Comparison of ENCODE assay signal across 24 cellular contexts in the genomic region with DNA sequence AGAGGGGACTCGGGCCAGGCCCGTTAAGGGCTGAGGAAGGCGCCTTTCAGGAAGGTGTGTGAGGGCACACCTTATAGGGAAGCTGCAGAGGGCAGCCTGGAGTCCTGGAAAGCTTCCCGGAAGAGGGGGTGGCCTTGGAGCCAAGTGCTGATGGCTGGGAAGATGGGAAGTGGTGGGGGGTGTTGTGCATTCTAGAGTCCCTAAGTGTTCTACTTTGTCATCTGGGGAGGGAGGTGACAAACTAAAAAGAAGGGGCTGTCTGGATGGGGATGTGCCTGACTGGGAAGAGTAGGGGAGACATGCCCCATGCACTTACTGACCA. TPM values are rescaled to one million over a fixed set of nuclear protein-coding genes. Genes with fewer than 3 reads are reported as not detected.
DNase-seq lines count a peak whose midpoint lies in the region; ATAC-seq and TF ChIP-seq lines count a peak whose summit lies in the region.
"Had no signal": no experiment of that assay in that cellular context is flagged by ENCODE, and none has a peak within 500 bp of the region (broad histone marks: within the 10 kb centered on the region; RNA-seq: fewer than 3 reads in every experiment).

No MANE protein-coding gene starts in this region.

- intact Hi-C loops in HCT116 (cut with micrococcal nuclease), result no loop called here
- intact Hi-C loops in heart left ventricle (cut with DNase I), result no loop called here
- intact Hi-C loops in sigmoid colon (cut with DNase I), result loop anchor here (10.0 kb wide), 1 partner anchor 284 kb away; a partner anchor contains a TSS
- intact Hi-C loops in CD8-positive, alpha-beta T cell (cut with DNase I, micrococcal nuclease), result loop anchor here in 1 of 2 experiments (10.0 kb wide), 1 partner anchor 414 kb away; a partner anchor contains a TSS

- DNase-seq in HCT116 (ENCODE audit: low read depth, low spot score) (no peak), astrocyte of the hippocampus (ENCODE audit: low read depth, low spot score) (peak; percentile 41), heart left ventricle (no peak), sigmoid colon (no peak), glomerular visceral epithelial cell (ENCODE audit: extremely low spot score) (no peak), NCI-H2227 (lab: John Stamatoyannopoulos, UW; ENCODE audit: unreplicated experiment) (no peak), SKM-1 treated with dmso at 0.1 percent for 144 hours (lab: John Stamatoyannopoulos, UW; ENCODE audit: unreplicated experiment) (no peak)
- no peak for DNase-seq in CD8-positive, alpha-beta T cell
- DNase-seq: activated naive CD8-positive, alpha-beta T cell treated with anti-CD3 and anti-CD28 coated beads for 36 hours; brain microvascular endothelial cell; dermis blood vessel endothelial cell; kidney glomerular epithelial cell; mesendoderm; natural killer cell; NCI-H1436; NCI-H2171 treated with DMSO at 0.1 percent for 48 hours; NCI-H69; stimulated activated CD4-positive, alpha-beta T cell treated with anti-CD3 and anti-CD28 coated beads, Interleukin-2, amount 100 ng/mL, for 24 hours; stimulated activated naive CD8-positive, alpha-beta T cell treated with anti-CD3 and anti-CD28 coated beads, Interleukin-15, Interleukin-2, amounts not matched to agents 100 U/mL and 50 U/mL, for 24 hours; SW 1271; transverse colon had no signal

- H3K4me2 ChIP-seq in HCT116 (ENCODE audit: low read length), result no peak overlapping the region

- TF ChIP-seq POLR2A in HCT116 (IDR thresholded peaks at IDR 0.05; ENCODE audit: borderline replicate concordance, extremely low read depth, insufficient read depth, insufficient read length) (no peak), heart left ventricle (IDR thresholded peaks at IDR 0.05) (no peak), sigmoid colon (IDR thresholded peaks at IDR 0.05) (no peak)

- RAD21 ChIA-PET in HCT116 (lab: Charles Lee; ENCODE audit: low non-redundant PET in 1 of 2, low total read pairs in 2 of 2, uncharacterized antibody in 2 of 2, unreplicated experiment in 2 of 2), result no interaction called here

- no peaks in the 10 kb centered on the region for H3K9me3 Mint-ChIP-seq in CD8-positive, alpha-beta T cell
- H3K9me3 Mint-ChIP-seq: activated naive CD8-positive, alpha-beta T cell treated with anti-CD3 and anti-CD28 coated beads for 36 hours; activated T-helper 1 cell treated with anti-CD3 and anti-CD28 coated beads, Interleukin-12 subunit alpha, Interleukin-12 subunit beta, Interleukin-2, Interleukin-4 antibody, amounts not matched to agents 30 ng/mL and 10 ng/mL and 1 ng/mL, durations not matched to agents 14 hours and 24 hours and 36 hours; natural killer cell had no signal

- H3K9me3 ChIP-seq in HCT116 (ENCODE audit: control insufficient read depth in 1 of 2, insufficient read depth in 1 of 2, low read depth in 1 of 2, low read length in 2 of 2) (no peaks in the 10 kb centered on the region), heart left ventricle (no peaks in the 10 kb centered on the region), sigmoid colon (no peaks in the 10 kb centered on the region)
- no peaks in the 10 kb centered on the region for H3K9me3 ChIP-seq in CD8-positive, alpha-beta T cell (ENCODE audit: low read length)
- H3K9me3 ChIP-seq: transverse colon had no signal

- no peak overlapping the region for H3K4me3 Mint-ChIP-seq in CD8-positive, alpha-beta T cell
- H3K4me3 Mint-ChIP-seq: activated naive CD8-positive, alpha-beta T cell treated with anti-CD3 and anti-CD28 coated beads for 36 hours; activated T-helper 1 cell treated with anti-CD3 and anti-CD28 coated beads, Interleukin-12 subunit alpha, Interleukin-12 subunit beta, Interleukin-2, Interleukin-4 antibody, amounts not matched to agents 30 ng/mL and 10 ng/mL and 1 ng/mL, durations not matched to agents 14 hours and 24 hours and 36 hours; natural killer cell had no signal

- no TSS peak for BruUV-seq in HCT116 (replicated peaks; lab: Mats Ljungman, UMichigan)

- 29 to 45% (median 32%) methylated on average over 4 of the region's 4 CpGs for WGBS in heart left ventricle, 4 donors
- WGBS in sigmoid colon, 2 donors, result 24 to 66% methylated on average over 4 of the region's 4 CpGs

- no peak for TF ChIP-seq CTCF in HCT116 (IDR thresholded peaks at IDR 0.05 in 2 of 3, conservative IDR thresholded peaks at IDR 0.05 in 1 of 3; ENCODE audit: borderline replicate concordance in 1 of 3, insufficient read depth in 1 of 3, low read depth in 2 of 3, low read length in 2 of 3)
- no peak for TF ChIP-seq CTCF in heart left ventricle (IDR thresholded peaks at IDR 0.05)
- no peak for TF ChIP-seq CTCF in sigmoid colon (IDR thresholded peaks at IDR 0.05)
- no peak for TF ChIP-seq CTCF in CD8-positive, alpha-beta T cell (IDR thresholded peaks at IDR 0.05)

- H3K36me3 Mint-ChIP-seq in CD8-positive, alpha-beta T cell, result peaks cover 12% of the 10 kb centered on the region
- H3K36me3 Mint-ChIP-seq: natural killer cell had no signal

- no peak for TF ChIP-seq EP300 in sigmoid colon (IDR thresholded peaks at IDR 0.05)

- no peaks in the 10 kb centered on the region for H3K9me2 ChIP-seq in HCT116 (ENCODE audit: insufficient read depth)

- POLR2A ChIA-PET in HCT116 (lab: Charles Lee), result no interaction called here
- POLR2A ChIA-PET in CD8-positive, alpha-beta T cell (lab: Charles Lee), result no interaction called here

- H4K20me1 ChIP-seq in HCT116 (ENCODE audit: insufficient read depth), result no peaks in the 10 kb centered on the region

- H3K27ac ChIP-seq in HCT116 (ENCODE audit: low read depth, low read length), result no peak overlapping the region; the same call in 1 of the 2 replicates
- H3K27ac ChIP-seq in heart left ventricle, result peak overlapping the region in 11 of 12 donors; percentile 34 to 79 (median 67)
- H3K27ac ChIP-seq in sigmoid colon, result peak overlapping the region; percentile 14 to 42 (median 34)
- H3K27ac ChIP-seq in CD8-positive, alpha-beta T cell (ENCODE audit: low read depth, low read length), result no peak overlapping the region
- H3K27ac ChIP-seq: brain microvascular endothelial cell, parathyroid adenoma, skin epidermis had no signal

- H3K27me3 ChIP-seq in HCT116 (ENCODE audit: insufficient read depth, low read length), result no peaks in the 10 kb centered on the region
- H3K27me3 ChIP-seq in heart left ventricle, result no peaks in the 10 kb centered on the region
- H3K27me3 ChIP-seq in sigmoid colon, result no peaks in the 10 kb centered on the region
- H3K27me3 ChIP-seq in CD8-positive, alpha-beta T cell (ENCODE audit: insufficient read depth, low read length), result no peaks in the 10 kb centered on the region
- H3K27me3 ChIP-seq: brain microvascular endothelial cell, transverse colon had no signal

- peaks cover 65% of the 10 kb centered on the region for H3K79me2 ChIP-seq in HCT116 (ENCODE audit: insufficient read depth, low read length)
- H3K79me2 ChIP-seq: parathyroid adenoma had no signal

- H3K27me3 Mint-ChIP-seq in CD8-positive, alpha-beta T cell (ENCODE audit: low read depth), result no peaks in the 10 kb centered on the region
- H3K27me3 Mint-ChIP-seq: activated naive CD8-positive, alpha-beta T cell treated with anti-CD3 and anti-CD28 coated beads for 36 hours had no signal

- no peak overlapping the region for H3K9ac ChIP-seq in HCT116 (ENCODE audit: low read length)
- H3K9ac ChIP-seq: parathyroid adenoma had no signal

- peaks cover 5 to 12% of the 10 kb centered on the region in 2 experiments; a peak in 2 of 4 replicates for H3K36me3 ChIP-seq in HCT116 (ENCODE audit: control insufficient read depth in 1 of 2, insufficient read depth in 2 of 2, low read length in 2 of 2)
- H3K36me3 ChIP-seq in heart left ventricle, result peaks cover 0 to 35% (median 8%) of the 10 kb centered on the region in 9 donors
- H3K36me3 ChIP-seq in sigmoid colon, result peaks cover 0 to 22% (median 0%) of the 10 kb centered on the region in 4 donors
- H3K36me3 ChIP-seq in CD8-positive, alpha-beta T cell (ENCODE audit: insufficient read depth, low read length), result no peaks in the 10 kb centered on the region
- H3K36me3 ChIP-seq: transverse colon had no signal

- ATAC-seq in HCT116 (0 out of 2 replicates have a peak, but pooled peaks have one; percentile 39), heart left ventricle (peak; percentile 3 to 28 (median 16))
- ATAC-seq in CD8-positive, alpha-beta T cell, result no peak
- ATAC-seq: stimulated activated naive CD8-positive, alpha-beta T cell treated with anti-CD3 and anti-CD28 coated beads, Interleukin-15, Interleukin-2, amounts not matched to agents 100 U/mL and 50 U/mL, for 24 hours had no signal

- CTCF ChIA-PET in HCT116 (lab: Charles Lee), result no interaction called here
- CTCF ChIA-PET in CD8-positive, alpha-beta T cell (lab: Charles Lee), result interaction anchor here (1.9 kb wide), 1 partner anchor 9 kb away, joined by 5 read pairs; no protein-coding TSS in a partner anchor

- H3K27ac Mint-ChIP-seq in CD8-positive, alpha-beta T cell, result no peak overlapping the region
- H3K27ac Mint-ChIP-seq: activated naive CD8-positive, alpha-beta T cell treated with anti-CD3 and anti-CD28 coated beads for 36 hours; activated T-helper 1 cell treated with anti-CD3 and anti-CD28 coated beads, Interleukin-12 subunit alpha, Interleukin-12 subunit beta, Interleukin-2, Interleukin-4 antibody, amounts not matched to agents 30 ng/mL and 10 ng/mL and 1 ng/mL, durations not matched to agents 14 hours and 24 hours and 36 hours had no signal

- H3K4me1 ChIP-seq in HCT116 (ENCODE audit: control insufficient read depth in 1 of 2, insufficient read depth in 2 of 2, low read length in 2 of 2) (peaks cover 9 to 20% of the 10 kb centered on the region in 2 experiments; a peak in 3 of 4 replicates), heart left ventricle (peaks cover 19 to 57% (median 51%) of the 10 kb centered on the region in 12 donors), sigmoid colon (peaks cover 0 to 54% (median 49%) of the 10 kb centered on the region in 4 donors)
- peaks cover 19% of the 10 kb centered on the region for H3K4me1 ChIP-seq in CD8-positive, alpha-beta T cell (ENCODE audit: insufficient read depth, low read length)
- H3K4me1 ChIP-seq: parathyroid adenoma had no signal

- TF ChIP-seq RAD21 in HCT116 (IDR thresholded peaks at IDR 0.05; ENCODE audit: low read depth), result no peak

- H3K4me1 Mint-ChIP-seq in CD8-positive, alpha-beta T cell (ENCODE audit: low read depth), result peaks cover 23% of the 10 kb centered on the region

- H3K4me3 ChIP-seq in HCT116 (replicated peaks in 1 of 2; ENCODE audit: low read depth in 1 of 2, low read length in 2 of 2) (no peak overlapping the region), heart left ventricle (no peak overlapping the region), sigmoid colon (no peak overlapping the region)
- no peak overlapping the region for H3K4me3 ChIP-seq in CD8-positive, alpha-beta T cell (ENCODE audit: low read depth, low read length)
- H3K4me3 ChIP-seq: skin epidermis, transverse colon had no signal

- H2AFZ ChIP-seq in HCT116 (ENCODE audit: low read depth, low read length, poor library complexity, severe bottlenecking), result no peak overlapping the region
- H2AFZ ChIP-seq: parathyroid adenoma had no signal

RNA-seq across cellular contexts. Expression of a gene that starts 6.8 kb away (rescaled TPM):
- total RNA-seq in HCT116 (2021; ENCODE audit: unreplicated experiment) (89.3 TPM), heart left ventricle (10 to 100 TPM; 15.7 to 45.2 (median 40.6) TPM), sigmoid colon (10 to 100 TPM in 2 of 4 donors, 1 to 10 TPM in 2; 4.6 to 14.3 (median 9.5) TPM)
- 46.9 and 49.5 TPM in 2 replicates for polyA plus RNA-seq in HCT116 (2012)
- polyA plus RNA-seq in heart left ventricle (10 to 100 TPM; 21.5 to 26.3 TPM), sigmoid colon (10 to 100 TPM in 1 of 3 donors, 1 to 10 TPM in 2; 1.8 to 26.0 (median 4.2) TPM)
- total RNA-seq in CD8-positive, alpha-beta T cell, result 10 to 100 TPM; 39.3 to 43.4 TPM

RNA-seq across cellular contexts. Expression of a gene that starts 12.5 kb away (rescaled TPM):
- total RNA-seq in HCT116 (2021; ENCODE audit: unreplicated experiment) (not detected), heart left ventricle (1 to 10 TPM in 1 of 9 donors, under 1 TPM in 4, not detected in 4; 0.17 to 1.0 (median 0.46) TPM), sigmoid colon (under 1 TPM in 1 of 4 donors, not detected in 3; 0.41 TPM)
- polyA plus RNA-seq in HCT116 (2012), result 0.24 and 0.26 TPM in 2 replicates
- polyA plus RNA-seq in heart left ventricle (1 to 10 TPM in 1 of 2 donors, under 1 TPM in 1; 0.50 to 1.0 TPM), sigmoid colon (1 to 10 TPM in 1 of 3 donors, not detected in 2; 1.1 TPM)
- total RNA-seq in CD8-positive, alpha-beta T cell, result not detected
- total RNA-seq: activated naive CD8-positive, alpha-beta T cell treated with anti-CD3 and anti-CD28 coated beads for 36 hours had no signal

RNA-seq across cellular contexts. Expression of a gene that starts 21.4 kb away (rescaled TPM):
- 67.3 TPM for total RNA-seq in HCT116 (2021; ENCODE audit: unreplicated experiment)
- 43.8 and 47.9 TPM in 2 replicates for polyA plus RNA-seq in HCT116 (2012)
- 10 to 100 TPM; 18.2 to 31.3 (median 20.2) TPM for total RNA-seq in heart left ventricle
- 10 to 100 TPM; 15.8 to 30.1 TPM for polyA plus RNA-seq in heart left ventricle
- 10 to 100 TPM; 40.0 to 55.1 (median 51.1) TPM for total RNA-seq in sigmoid colon
- 10 to 100 TPM in 1 of 3 donors, 1 to 10 TPM in 2; 8.6 to 43.7 (median 9.0) TPM for polyA plus RNA-seq in sigmoid colon
- total RNA-seq in CD8-positive, alpha-beta T cell, result 10 to 100 TPM; 57.8 to 62.8 TPM

RNA-seq across cellular contexts. Expression of a gene that starts 22.5 kb away (rescaled TPM):
- 351 TPM for total RNA-seq in HCT116 (2021; ENCODE audit: unreplicated experiment)
- 240 and 283 TPM in 2 replicates for polyA plus RNA-seq in HCT116 (2012)
- total RNA-seq in heart left ventricle, result 10 to 100 TPM; 35.8 to 85.3 (median 41.5) TPM
- 10 to 100 TPM; 29.3 to 67.1 TPM for polyA plus RNA-seq in heart left ventricle
- 100 to 1,000 TPM; 135 to 194 (median 163) TPM for total RNA-seq in sigmoid colon
- 100 to 1,000 TPM in 1 of 3 donors, 10 to 100 TPM in 2; 67.9 to 163 (median 79.8) TPM for polyA plus RNA-seq in sigmoid colon
- 10 to 100 TPM; 61.5 to 66.2 TPM for total RNA-seq in CD8-positive, alpha-beta T cell

RNA-seq across cellular contexts. Expression of a gene that starts 58.3 kb away (rescaled TPM):
- 43.8 TPM for total RNA-seq in HCT116 (2021; ENCODE audit: unreplicated experiment)
- polyA plus RNA-seq in HCT116 (2012), result 24.2 and 25.3 TPM in 2 replicates
- total RNA-seq in heart left ventricle, result 10 to 100 TPM in 8 of 9 donors, 1 to 10 TPM in 1; 8.8 to 22.1 (median 13.0) TPM
- polyA plus RNA-seq in heart left ventricle, result 10 to 100 TPM in 1 of 2 donors, 1 to 10 TPM in 1; 9.9 to 14.5 TPM
- 10 to 100 TPM; 15.0 to 32.7 (median 22.2) TPM for total RNA-seq in sigmoid colon
- polyA plus RNA-seq in sigmoid colon, result 10 to 100 TPM in 1 of 3 donors, 1 to 10 TPM in 2; 6.7 to 24.1 (median 8.4) TPM
- 10 to 100 TPM; 16.9 to 22.1 TPM for total RNA-seq in CD8-positive, alpha-beta T cell

Comparison
In these comparisons a context has a peak if more than half of its experiments do, and no peak if none do; other contexts are left out.
1. H3K27ac ChIP-seq: peak in heart left ventricle (11 of 12) and sigmoid colon (4 of 4); none in HCT116 (single experiment) and CD8-positive, alpha-beta T cell (single experiment).